11 cellular contexts compared by ENCODE assay signal in the genomic region with DNA sequence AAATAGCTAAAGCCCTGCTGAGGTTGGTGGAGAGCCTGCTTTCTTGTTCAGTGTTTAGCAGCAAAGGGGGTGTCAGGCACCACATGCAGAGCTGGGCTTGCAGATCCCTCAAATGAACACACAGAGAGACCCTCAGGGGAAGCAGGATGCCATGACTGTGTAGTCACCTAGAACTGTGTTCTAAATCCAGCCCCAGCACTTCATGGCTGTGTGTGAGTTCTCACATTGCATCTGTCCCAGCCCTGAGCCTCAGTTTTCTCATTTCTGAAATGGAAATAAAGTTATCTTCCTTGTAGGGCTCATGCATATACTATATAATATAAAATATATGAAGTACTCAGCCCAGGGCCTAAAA. TPM values are rescaled to one million over a fixed set of nuclear protein-coding genes. Genes with fewer than 3 reads are reported as not detected.
DNase-seq lines count a peak whose midpoint lies in the region; TF ChIP-seq lines count a peak whose summit lies in the region.
"Had no signal": no experiment of that assay in that cellular context is flagged by ENCODE, and none has a peak within 500 bp of the region (broad histone marks: within the 10 kb centered on the region; RNA-seq: fewer than 3 reads in every experiment).

No MANE protein-coding gene starts in this region.

- 0 out of 2 replicates have a peak overlapping the region, but pooled peaks have one; percentile 24 for H3K4me3 ChIP-seq in BLaER1

- no peaks in the 10 kb centered on the region for H3K36me3 ChIP-seq in BLaER1

- H3K4me1 ChIP-seq in BLaER1: peaks cover 84% of the 10 kb centered on the region

- peaks cover 11% of the 10 kb centered on the region; the same call in 1 of the 2 replicates for H3K9me3 ChIP-seq in BLaER1

- H3K4me2 ChIP-seq in BLaER1: peak overlapping the region; percentile 82

- H3K9me3 Mint-ChIP-seq in HFFc6: no peaks in the 10 kb centered on the region
- H3K9me3 Mint-ChIP-seq in endothelial cell (ENCODE audit: unreplicated experiment): no peaks in the 10 kb centered on the region
- no peaks in the 10 kb centered on the region for H3K9me3 Mint-ChIP-seq in osteocyte (ENCODE audit: unreplicated experiment)

- H3K36me3 Mint-ChIP-seq in HFFc6 (ENCODE audit: low read depth): 0 out of 2 replicates have a peak, but pooled peaks cover 5% of the 10 kb centered on the region
- H3K36me3 Mint-ChIP-seq in endothelial cell (ENCODE audit: low read depth, unreplicated experiment): peaks cover 3% of the 10 kb centered on the region
- no peaks in the 10 kb centered on the region for H3K36me3 Mint-ChIP-seq in osteocyte (ENCODE audit: unreplicated experiment)

- H3K9ac ChIP-seq in BLaER1: peak overlapping the region; percentile 49; the same call in 1 of the 2 replicates

- H3K27me3 Mint-ChIP-seq in HFFc6 (ENCODE audit: insufficient read depth) (peaks cover 1% of the 10 kb centered on the region; the same call in 1 of the 2 replicates), endothelial cell (ENCODE audit: unreplicated experiment) (peaks cover 2% of the 10 kb centered on the region), osteocyte (ENCODE audit: unreplicated experiment) (no peaks in the 10 kb centered on the region)

- H3K27me3 ChIP-seq in BLaER1: no peaks in the 10 kb centered on the region

- TF ChIP-seq CTCF in HFFc6 (IDR thresholded peaks at IDR 0.05): no peak
- no peak for TF ChIP-seq CTCF in endothelial cell (IDR thresholded peaks at IDR 0.05; ENCODE audit: unreplicated experiment)
- no peak for TF ChIP-seq CTCF in osteocyte (IDR thresholded peaks at IDR 0.05)

- no peak overlapping the region for H3K4me3 Mint-ChIP-seq in HFFc6
- H3K4me3 Mint-ChIP-seq in endothelial cell (ENCODE audit: unreplicated experiment): no peak overlapping the region
- no peak overlapping the region for H3K4me3 Mint-ChIP-seq in osteocyte (ENCODE audit: unreplicated experiment)
- H3K4me3 Mint-ChIP-seq: activated T-cell treated with anti-CD3 and anti-CD28 coated beads, Interleukin-2, amount 50 U/mL, for 4 hours had no signal

- no peaks in the 10 kb centered on the region for H4K20me1 ChIP-seq in BLaER1

- peak; percentile 27 for DNase-seq in HFFc6
- no peak for DNase-seq in endothelial cell (ENCODE audit: low spot score)
- no peak for DNase-seq in osteocyte (ENCODE audit: extremely low spot score, unreplicated experiment)
- DNase-seq in amygdala (lab: John Stamatoyannopoulos, UW): no peak
- DNase-seq in 8988T: no peak
- no peak for DNase-seq in DMS 273 (lab: John Stamatoyannopoulos, UW; ENCODE audit: unreplicated experiment)
- no peak for DNase-seq in Ammon's horn (ENCODE audit: low spot score)
- DNase-seq: activated T-cell treated with anti-CD3 and anti-CD28 coated beads, Interleukin-2, amount 50 U/mL, for 4 hours; effector CD4-positive, alpha-beta T cell; NCI-H510A treated with DMSO at 0.1 percent for 48 hours had no signal

- peak overlapping the region; percentile 77 for H3K27ac ChIP-seq in BLaER1

- H3K27ac Mint-ChIP-seq in HFFc6 (peak overlapping the region; percentile 93), endothelial cell (ENCODE audit: unreplicated experiment) (peak overlapping the region; percentile 94), osteocyte (ENCODE audit: unreplicated experiment) (peak overlapping the region; percentile 89)

- H3K4me1 Mint-ChIP-seq in HFFc6 (ENCODE audit: low read depth) (peaks cover 70% of the 10 kb centered on the region), endothelial cell (ENCODE audit: unreplicated experiment) (peaks cover 65% of the 10 kb centered on the region), osteocyte (ENCODE audit: unreplicated experiment) (peaks cover 54% of the 10 kb centered on the region)

RNA-seq across cellular contexts. Expression of a gene that starts 47.1 kb away (rescaled TPM):
- total RNA-seq in HFFc6 (2021; fragmentation: NEBNext Ultra II Directional; extraction: Animal tissue kit (Norgen Biotek cat#: 25700)): 10 to 100 TPM; 54.4 to 84.5 (median 64.5) TPM
- total RNA-seq in endothelial cell (ENCODE audit: unreplicated experiment) (84.1 TPM), osteocyte (58.9 and 60.3 TPM in 2 replicates)

RNA-seq across cellular contexts. Expression of a gene that starts 47.3 kb away (rescaled TPM):
- 1 to 10 TPM in 1 of 6 experiments, under 1 TPM in 5; 0.33 to 1.1 (median 0.64) TPM for total RNA-seq in HFFc6 (2021; fragmentation: NEBNext Ultra II Directional; extraction: Animal tissue kit (Norgen Biotek cat#: 25700))
- total RNA-seq in endothelial cell (ENCODE audit: unreplicated experiment) (1.8 TPM), osteocyte (0.81 and 0.97 TPM in 2 replicates)
